In the genomic region with DNA sequence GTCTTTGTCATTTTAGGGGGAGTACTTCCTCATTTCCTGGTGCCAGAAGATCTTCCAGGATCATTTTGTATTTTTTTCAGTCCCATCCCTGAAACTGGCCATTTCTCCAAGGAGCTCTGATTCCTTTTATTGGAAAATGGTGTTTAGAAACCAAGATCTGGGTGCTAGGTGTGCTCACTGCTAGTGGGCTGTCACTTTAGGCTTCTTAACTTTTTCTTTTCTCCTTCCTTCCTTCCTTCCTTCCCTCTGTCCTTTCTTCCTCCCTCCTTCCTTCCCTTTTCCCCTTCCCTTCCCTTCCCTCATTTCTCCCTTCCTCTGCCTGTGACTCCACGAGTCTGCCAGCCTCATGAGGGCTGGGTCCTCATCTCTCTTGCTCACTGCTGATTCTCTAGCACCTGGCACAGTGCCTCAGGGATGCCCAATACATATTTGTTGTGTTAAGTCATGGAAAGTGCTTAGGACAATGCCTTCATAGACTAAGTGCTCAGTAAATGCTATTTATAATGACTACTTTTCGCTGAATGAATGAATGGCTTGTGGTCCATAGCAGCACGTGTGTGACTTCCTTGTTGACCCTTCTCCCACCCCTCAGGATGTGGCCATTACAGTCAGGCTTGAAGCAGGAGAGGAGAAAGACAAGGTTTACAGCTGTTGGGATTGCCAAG, we compare ENCODE assay signal across 1 cellular context.
TF ChIP-seq lines count a peak whose summit lies in the region.

No MANE protein-coding gene starts in this region.

TF ChIP-seq in HepG2, 621 proteins besides CTCF, POLR2A, EP300 and RAD21 (continued from another document):
- no peak for TF ChIP-seq AKNA (CRISPR knock-in tag; IDR thresholded peaks at IDR 0.05; ENCODE audit: borderline replicate concordance)
- TF ChIP-seq SRSF1 (optimal IDR thresholded peaks at IDR 0.05; ENCODE audit: low read depth, low read length) = no peak
- no peak for TF ChIP-seq ZMYM2 (CRISPR knock-in tag; IDR thresholded peaks at IDR 0.05)
- no peak for TF ChIP-seq PHF8 (CRISPR knock-in tag; IDR thresholded peaks at IDR 0.05)
- TF ChIP-seq ZNF605 (CRISPR knock-in tag; IDR thresholded peaks at IDR 0.05) = peak; percentile 66; the same call in 1 of the 2 replicates
- no peak for TF ChIP-seq ZNF674 (CRISPR knock-in tag; IDR thresholded peaks at IDR 0.05; ENCODE audit: low read depth)
- peak; percentile 69 for TF ChIP-seq PCBP2 (optimal IDR thresholded peaks at IDR 0.05; ENCODE audit: low read depth, low read length, poor library complexity, severe bottlenecking)
- peak; percentile 69 for TF ChIP-seq HNRNPK (IDR thresholded peaks at IDR 0.05; ENCODE audit: low read depth, low read length, poor library complexity, severe bottlenecking)
- TF ChIP-seq, protein P1, sequence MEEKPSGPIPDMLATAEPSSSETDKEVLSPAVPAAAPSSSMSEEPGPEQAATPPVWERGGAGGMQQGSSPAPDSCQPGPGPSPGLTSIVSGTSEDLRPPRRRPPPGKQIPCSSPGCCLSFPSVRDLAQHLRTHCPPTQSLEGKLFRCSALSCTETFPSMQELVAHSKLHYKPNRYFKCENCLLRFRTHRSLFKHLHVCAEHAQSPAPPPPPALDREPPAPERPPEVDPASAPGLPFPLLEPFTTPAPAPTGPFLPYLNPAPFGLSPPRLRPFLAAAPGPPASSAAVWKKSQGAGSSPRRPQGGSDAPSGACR (CRISPR knock-in tag; IDR thresholded peaks at IDR 0.05) = no peak
- TF ChIP-seq, protein P2, sequence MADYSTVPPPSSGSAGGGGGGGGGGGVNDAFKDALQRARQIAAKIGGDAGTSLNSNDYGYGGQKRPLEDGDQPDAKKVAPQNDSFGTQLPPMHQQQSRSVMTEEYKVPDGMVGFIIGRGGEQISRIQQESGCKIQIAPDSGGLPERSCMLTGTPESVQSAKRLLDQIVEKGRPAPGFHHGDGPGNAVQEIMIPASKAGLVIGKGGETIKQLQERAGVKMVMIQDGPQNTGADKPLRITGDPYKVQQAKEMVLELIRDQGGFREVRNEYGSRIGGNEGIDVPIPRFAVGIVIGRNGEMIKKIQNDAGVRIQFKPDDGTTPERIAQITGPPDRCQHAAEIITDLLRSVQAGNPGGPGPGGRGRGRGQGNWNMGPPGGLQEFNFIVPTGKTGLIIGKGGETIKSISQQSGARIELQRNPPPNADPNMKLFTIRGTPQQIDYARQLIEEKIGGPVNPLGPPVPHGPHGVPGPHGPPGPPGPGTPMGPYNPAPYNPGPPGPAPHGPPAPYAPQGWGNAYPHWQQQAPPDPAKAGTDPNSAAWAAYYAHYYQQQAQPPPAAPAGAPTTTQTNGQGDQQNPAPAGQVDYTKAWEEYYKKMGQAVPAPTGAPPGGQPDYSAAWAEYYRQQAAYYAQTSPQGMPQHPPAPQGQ (CRISPR knock-in tag; IDR thresholded peaks at IDR 0.05; ENCODE audit: borderline replicate concordance) = no peak
- TF ChIP-seq HOXA5 (CRISPR knock-in tag; IDR thresholded peaks at IDR 0.05) = no peak
- TF ChIP-seq GABPA (IDR thresholded peaks at IDR 0.05; ENCODE audit: low read depth, low read length) = no peak
- no peak for TF ChIP-seq GABPA (CRISPR knock-in tag; IDR thresholded peaks at IDR 0.05; ENCODE audit: low read depth)
